Comparison of ENCODE assay signal across 19 cellular contexts in genomic region chr16:71595340-71595826, GRCh38. TPM values are rescaled to one million over a fixed set of nuclear protein-coding genes. Genes with fewer than 3 reads are reported as not detected.
"Had no signal": no experiment of that assay in that cellular context is flagged by ENCODE, and none has a peak within 500 bp of the region (broad histone marks: within the 10 kb centered on the region; RNA-seq: fewer than 3 reads in every experiment).

No MANE protein-coding gene starts in this region.

RNA-seq across cellular contexts. Expression of gene TAT, which starts 18.5 kb away (rescaled TPM):
- total RNA-seq: activated B cell treated with CpG ODN at 0.5 μM for 24 hours; activated CD4-positive, alpha-beta memory T cell treated with anti-CD3 and anti-CD28 coated beads for 36 hours; activated CD4-positive, alpha-beta T cell treated with anti-CD3 and anti-CD28 coated beads, Interleukin-2, amount 10 ng/mL, durations not matched to agents 24 days and 14 days; activated CD8-positive, alpha-beta memory T cell treated with anti-CD3 and anti-CD28 coated beads for 36 hours; activated CD8-positive, alpha-beta T cell treated with anti-CD3 and anti-CD28 coated beads for 36 hours; activated naive CD4-positive, alpha-beta T cell treated with anti-CD3 and anti-CD28 coated beads for 36 hours; activated naive CD4-positive, alpha-beta T cell treated with anti-CD3 and anti-CD28 coated beads, Interleukin-2, amount 50 U/mL, for 72 hours; activated naive CD8-positive, alpha-beta T cell treated with anti-CD3 and anti-CD28 coated beads for 36 hours; activated T-cell treated with anti-CD3 and anti-CD28 coated beads, Interleukin-2, amount 50 U/mL, for 72 hours; activated T-helper 1 cell treated with anti-CD3 and anti-CD28 coated beads, Interleukin-12 subunit alpha, Interleukin-12 subunit beta, Interleukin-2, Interleukin-4 antibody, amounts not matched to agents 30 ng/mL and 10 ng/mL and 1 ng/mL, durations not matched to agents 14 hours and 24 hours and 36 hours; activated T-helper 17 cell treated with anti-CD3 and anti-CD28 coated beads, Interleukin-2, amount 50 U/mL, for 72 hours; aorta; astrocyte; body of pancreas; cardiac septum; cerebellum; T-helper 1 cell treated with Interleukin-12 subunit alpha and Interleukin-12 subunit beta and Interleukin-4 antibody, amounts not matched to agents 30 ng/mL and 1 ng/mL, for 36 hours; T-helper 17 cell; T-helper 2 cell treated with Interferon-gamma antibody and Interleukin-4, amounts not matched to agents 100 ng/mL and 5 ng/mL, for 36 hours had no signal
- polyA plus RNA-seq: aorta had no signal

RNA-seq across cellular contexts. Expression of gene MARVELD3, which starts 30.6 kb away (rescaled TPM):
- total RNA-seq: activated B cell treated with CpG ODN at 0.5 μM for 24 hours; activated CD4-positive, alpha-beta memory T cell treated with anti-CD3 and anti-CD28 coated beads for 36 hours; activated CD4-positive, alpha-beta T cell treated with anti-CD3 and anti-CD28 coated beads, Interleukin-2, amount 10 ng/mL, durations not matched to agents 24 days and 14 days; activated CD8-positive, alpha-beta memory T cell treated with anti-CD3 and anti-CD28 coated beads for 36 hours; activated CD8-positive, alpha-beta T cell treated with anti-CD3 and anti-CD28 coated beads for 36 hours; activated naive CD4-positive, alpha-beta T cell treated with anti-CD3 and anti-CD28 coated beads for 36 hours; activated naive CD4-positive, alpha-beta T cell treated with anti-CD3 and anti-CD28 coated beads, Interleukin-2, amount 50 U/mL, for 72 hours; activated naive CD8-positive, alpha-beta T cell treated with anti-CD3 and anti-CD28 coated beads for 36 hours; activated T-cell treated with anti-CD3 and anti-CD28 coated beads, Interleukin-2, amount 50 U/mL, for 72 hours; activated T-helper 1 cell treated with anti-CD3 and anti-CD28 coated beads, Interleukin-12 subunit alpha, Interleukin-12 subunit beta, Interleukin-2, Interleukin-4 antibody, amounts not matched to agents 30 ng/mL and 10 ng/mL and 1 ng/mL, durations not matched to agents 14 hours and 24 hours and 36 hours; activated T-helper 17 cell treated with anti-CD3 and anti-CD28 coated beads, Interleukin-2, amount 50 U/mL, for 72 hours; aorta; cardiac septum; T-helper 1 cell treated with Interleukin-12 subunit alpha and Interleukin-12 subunit beta and Interleukin-4 antibody, amounts not matched to agents 30 ng/mL and 1 ng/mL, for 36 hours; T-helper 17 cell; T-helper 2 cell treated with Interferon-gamma antibody and Interleukin-4, amounts not matched to agents 100 ng/mL and 5 ng/mL, for 36 hours had no signal
